ENCODE assay signal across 19 cellular contexts in the genomic region with DNA sequence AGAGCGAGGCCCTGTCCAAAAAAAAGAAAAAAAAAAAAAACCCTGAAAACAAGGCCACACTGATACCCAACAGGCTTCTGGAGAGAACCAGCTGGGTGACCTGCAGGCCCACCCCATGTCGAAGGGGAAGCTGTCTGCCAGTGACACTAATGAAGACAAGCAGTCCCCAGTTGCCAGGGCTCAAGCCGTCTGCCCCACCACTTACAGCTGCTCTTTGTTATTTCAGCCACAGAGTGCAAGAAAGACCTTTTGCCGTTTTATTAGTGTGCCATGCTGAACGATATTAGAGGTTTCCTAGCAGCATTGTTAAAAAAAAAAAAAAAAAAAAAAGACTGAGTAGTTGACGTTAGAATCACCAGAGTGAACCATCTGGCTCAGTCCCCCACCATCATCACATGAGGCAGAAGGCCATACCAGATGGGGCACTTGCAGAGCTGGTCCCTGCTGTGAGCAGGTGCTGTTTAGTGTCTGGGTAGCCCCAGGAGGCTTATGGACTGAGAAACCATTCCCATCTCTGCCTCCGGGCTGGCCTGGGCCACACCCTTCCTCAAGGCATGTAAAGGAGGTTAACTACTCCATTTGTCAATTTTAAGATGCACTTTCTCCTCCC. TPM values are rescaled to one million over a fixed set of nuclear protein-coding genes. Genes with fewer than 3 reads are reported as not detected.
DNase-seq lines count a peak whose midpoint lies in the region; ATAC-seq lines count a peak whose summit lies in the region.
"Had no signal": no experiment of that assay in that cellular context is flagged by ENCODE, and none has a peak within 500 bp of the region (broad histone marks: within the 10 kb centered on the region; RNA-seq: fewer than 3 reads in every experiment).

No MANE protein-coding gene starts in this region.

- peaks cover 0 to 4% (median 0%) of the 10 kb centered on the region in 3 experiments for H3K27me3 ChIP-seq in neuronal stem cell (ENCODE audit: control insufficient read depth in 3 of 3, insufficient read depth in 3 of 3, low read depth in 1 of 3, low read length in 3 of 3)

- H3K4me2 ChIP-seq in neuronal stem cell (ENCODE audit: insufficient read depth, low read length, poor library complexity, severe bottlenecking), result no peak overlapping the region

- no peak overlapping the region for H3K14ac ChIP-seq in neuronal stem cell (ENCODE audit: low read length)

- no peak overlapping the region for H2BK5ac ChIP-seq in neuronal stem cell (ENCODE audit: low read length)

- H3K9me3 ChIP-seq in neuronal stem cell (replicated peaks in 1 of 2; ENCODE audit: control insufficient read depth in 2 of 2, insufficient read depth in 1 of 2, low read depth in 1 of 2, low read length in 2 of 2), result no peaks in the 10 kb centered on the region

- no peaks in the 10 kb centered on the region for H3K36me3 ChIP-seq in neuronal stem cell (replicated peaks in 1 of 2; ENCODE audit: control insufficient read depth in 2 of 2, insufficient read depth in 2 of 2, low read length in 2 of 2)

- H2BK15ac ChIP-seq in neuronal stem cell (ENCODE audit: low read length), result no peak overlapping the region

- H3K9ac ChIP-seq in neuronal stem cell (ENCODE audit: low read depth, low read length, poor library complexity), result no peak overlapping the region

- H4K8ac ChIP-seq in neuronal stem cell (ENCODE audit: low read depth, low read length), result no peak overlapping the region

- H3K4me1 ChIP-seq in neuronal stem cell (ENCODE audit: control insufficient read depth in 2 of 2, insufficient read depth in 1 of 2, low read depth in 1 of 2, low read length in 2 of 2), result peaks cover 0 to 2% of the 10 kb centered on the region in 2 donors

- H3K23ac ChIP-seq in neuronal stem cell (ENCODE audit: low read depth, low read length, poor library complexity), result no peak overlapping the region

- in situ Hi-C loops in G401 (cut with HindIII; ENCODE audit: low sequenced_read_pairs), result no loop called here

- H2BK12ac ChIP-seq in neuronal stem cell (ENCODE audit: low read length), result no peak overlapping the region

- no peak overlapping the region for H2BK120ac ChIP-seq in neuronal stem cell (ENCODE audit: low read depth, low read length)

- no peak overlapping the region for H4K91ac ChIP-seq in neuronal stem cell (ENCODE audit: low read depth, low read length, poor library complexity)

- H3K4ac ChIP-seq in neuronal stem cell (ENCODE audit: low read length), result no peak overlapping the region

- no peak overlapping the region for H2AK5ac ChIP-seq in neuronal stem cell (ENCODE audit: low read depth, low read length)

- ATAC-seq in HG02973 (IDR thresholded peaks at IDR 0.05; ENCODE audit: unreplicated experiment), result no peak
- ATAC-seq: GM12878 had no signal

- no peak overlapping the region for H3K4me3 ChIP-seq in neuronal stem cell (ENCODE audit: low read length in 2 of 2)
- H3K4me3 ChIP-seq: GM12878 had no signal

- H3K79me1 ChIP-seq in neuronal stem cell (ENCODE audit: low read depth, low read length), result no peaks in the 10 kb centered on the region

- DNase-seq in G401 (ENCODE audit: low spot score) (peak; percentile 90), NCI-H2081 treated with DMSO at 0.1 percent for 48 hours (lab: John Stamatoyannopoulos, UW) (peak; percentile 6), NCI-H82 (lab: John Stamatoyannopoulos, UW) (peak; percentile 98), neuronal stem cell (ENCODE audit: low spot score) (no peak), HPDE6-E6E7 (ENCODE audit: extremely low spot score) (no peak), GOT3 (lab: John Stamatoyannopoulos, UW) (no peak), NCI-H1436 (lab: John Stamatoyannopoulos, UW) (no peak)
- DNase-seq: activated B cell treated with CpG ODN at 0.5 μM for 24 hours; activated effector memory CD4-positive, alpha-beta T cell treated with anti-CD3 and anti-CD28 coated beads, Interleukin-2, amount 50 U/mL, for 16 hours; aorta; immature natural killer cell; mammary epithelial cell; RPMI8226; T-helper 1 cell had no signal

- no peak overlapping the region for H2AFZ ChIP-seq in neuronal stem cell (ENCODE audit: low read length)

- H3K27ac ChIP-seq in neuronal stem cell (replicated peaks; ENCODE audit: low read length), result no peak overlapping the region

- WGBS in neuronal stem cell (ENCODE audit: extremely low coverage in 2 of 2, insufficient read length in 2 of 2, insufficient replicate concordance in 1 of 2), 2 donors, result no CpG with 5 or more reads among the region's 7 CpGs

- peak overlapping the region; percentile 25 for H3K18ac ChIP-seq in neuronal stem cell (ENCODE audit: low read length)

RNA-seq across cellular contexts. Expression of gene SLC39A11, which starts 26.5 kb away (rescaled TPM):
- total RNA-seq in G401 (2014; rRNA removed; shearing (Covaris generic)), result 4.1 and 8.7 TPM in 2 replicates
- polyA plus RNA-seq in neuronal stem cell (2013, experiment 1 of 2), result 4.1 TPM
- 4.3 TPM for polyA plus RNA-seq in neuronal stem cell (2013, experiment 2 of 2)

RNA-seq across cellular contexts. Expression of gene SSTR2, which starts 45.8 kb away (rescaled TPM):
- 0.03 TPM in 1 of 2 replicates, not detected in the other for total RNA-seq in G401 (2014; rRNA removed; shearing (Covaris generic))
- polyA plus RNA-seq in neuronal stem cell (2013, experiment 1 of 2), result 0.45 TPM
- 0.50 TPM for polyA plus RNA-seq in neuronal stem cell (2013, experiment 2 of 2)
- total RNA-seq: epithelial cell of proximal tubule, HT-29, mammary epithelial cell had no signal
- polyA plus RNA-seq: BJ, immature natural killer cell, mammary epithelial cell had no signal

Comparison
In these comparisons a context has a peak if more than half of its experiments do, and no peak if none do; other contexts are left out.
1. DNase-seq: peak in G401 (single experiment), NCI-H2081 treated with DMSO at 0.1 percent for 48 hours (single experiment) and NCI-H82 (single experiment); none in neuronal stem cell (single experiment), HPDE6-E6E7 (single experiment), GOT3 (single experiment) and NCI-H1436 (single experiment).